8 cellular contexts compared by ENCODE assay signal in genomic region chr10:80536361-80536835, GRCh38. TPM values are rescaled to one million over a fixed set of nuclear protein-coding genes. Genes with fewer than 3 reads are reported as not detected.
DNase-seq lines count a peak whose midpoint lies in the region; ATAC-seq and TF ChIP-seq lines count a peak whose summit lies in the region.

No MANE protein-coding gene starts in this region.

- ATAC-seq in heart right ventricle (peak in 3 of 8 donors; percentile 4 to 41 (median 14)), Right ventricle myocardium superior (ENCODE audit: poor library complexity) (no peak), GM21576 (IDR thresholded peaks at IDR 0.05; ENCODE audit: unreplicated experiment) (no peak)

- WGBS in heart right ventricle, 2 donors, result 81 to 85% methylated on average over 16 to 17 of the region's 17 CpGs
- WGBS in mesodermal cell (ENCODE audit: insufficient coverage in 2 of 2), 2 experiments, result 83 to 92% methylated on average over 10 to 12 of the region's 17 CpGs

- peaks cover 8% of the 10 kb centered on the region for H3K4me1 Mint-ChIP-seq in type B pancreatic cell (ENCODE audit: unreplicated experiment)

- H3K4me1 ChIP-seq in heart right ventricle, result peaks cover 0 to 39% (median 15%) of the 10 kb centered on the region in 9 donors
- H3K4me1 ChIP-seq in breast epithelium, result no peaks in the 10 kb centered on the region
- H3K4me1 ChIP-seq in mesodermal cell (ENCODE audit: control insufficient read depth, insufficient read depth, low read length, poor library complexity, severe bottlenecking), result peaks cover 13% of the 10 kb centered on the region

- H3K9me3 Mint-ChIP-seq in type B pancreatic cell, result no peaks in the 10 kb centered on the region

- H3K36me3 Mint-ChIP-seq in type B pancreatic cell, result peaks cover 3% of the 10 kb centered on the region

- H3K4me3 ChIP-seq in heart right ventricle, result peak overlapping the region; percentile 21 to 59 (median 48)
- peak overlapping the region; percentile 45 to 61 (median 56) for H3K4me3 ChIP-seq in breast epithelium
- no peak overlapping the region for H3K4me3 ChIP-seq in mesodermal cell (ENCODE audit: extremely low read depth, insufficient read depth, low read length, poor library complexity, severe bottlenecking)

- H3K4me3 Mint-ChIP-seq in type B pancreatic cell, result peak overlapping the region; percentile 81

- H3K36me3 ChIP-seq in heart right ventricle, result no peaks in the 10 kb centered on the region
- no peaks in the 10 kb centered on the region for H3K36me3 ChIP-seq in breast epithelium
- no peaks in the 10 kb centered on the region for H3K36me3 ChIP-seq in mesodermal cell (ENCODE audit: control insufficient read depth, insufficient read depth, low read length)

- H3K27me3 ChIP-seq in heart right ventricle, result no peaks in the 10 kb centered on the region
- no peaks in the 10 kb centered on the region for H3K27me3 ChIP-seq in breast epithelium

- H3K27ac ChIP-seq in heart right ventricle, result peak overlapping the region in 8 of 10 donors; percentile 58 to 90 (median 71)
- H3K27ac ChIP-seq in breast epithelium, result peak overlapping the region; percentile 73 to 79
- H3K27ac ChIP-seq in mesodermal cell (ENCODE audit: low read depth, low read length, severe bottlenecking), result peak overlapping the region; percentile 16

- TF ChIP-seq POLR2A in breast epithelium (IDR thresholded peaks at IDR 0.05), result no peak

- TF ChIP-seq CTCF in heart right ventricle (IDR thresholded peaks at IDR 0.05) (no peak), breast epithelium (IDR thresholded peaks at IDR 0.05) (no peak), type B pancreatic cell (conservative IDR thresholded peaks at IDR 0.05) (no peak)

- H3K9me3 ChIP-seq in heart right ventricle, result no peaks in the 10 kb centered on the region
- no peaks in the 10 kb centered on the region for H3K9me3 ChIP-seq in breast epithelium
- no peaks in the 10 kb centered on the region for H3K9me3 ChIP-seq in mesodermal cell (ENCODE audit: control insufficient read depth, low read length)

- H3K27me3 Mint-ChIP-seq in type B pancreatic cell, result peaks cover 3% of the 10 kb centered on the region

- intact Hi-C loops in heart right ventricle (cut with DNase I) (loop anchor here in 1 of 10 donors (5.0 kb wide), 1 partner anchor 46 kb away; no protein-coding TSS in a partner anchor), Right ventricle myocardium superior (cut with DNase I) (no loop called here), breast epithelium (cut with DNase I; ENCODE audit: low total_unique reads) (no loop called here)

- no peak overlapping the region for H3K27ac Mint-ChIP-seq in type B pancreatic cell

- no peak for DNase-seq in heart right ventricle
- no peak for DNase-seq in Right ventricle myocardium superior
- DNase-seq in breast epithelium (ENCODE audit: low spot score in 2 of 2), result peak in 1 of 2 donors; percentile 41
- DNase-seq in type B pancreatic cell (ENCODE audit: extremely low spot score, unreplicated experiment), result peak; percentile 57
- DNase-seq in RPMI8226, result no peak
- no peak for DNase-seq in NOMO-1 treated with dmso at 0.1 percent for 144 hours (lab: John Stamatoyannopoulos, UW; ENCODE audit: unreplicated experiment)

RNA-seq across cellular contexts. Expression of gene SH2D4B, which starts 1.3 kb away (rescaled TPM):
- total RNA-seq in heart right ventricle (not detected), Right ventricle myocardium superior (not detected), breast epithelium (under 1 TPM in 2 of 3 donors, not detected in 1; 0.15 to 0.16 TPM), type B pancreatic cell (ENCODE audit: low replicate concordance) (0.07 and 0.10 TPM in 2 replicates)
- polyA plus RNA-seq in heart right ventricle, result not detected
- 0.26 TPM for polyA plus RNA-seq in mesodermal cell (2013, experiment 1 of 2)
- polyA plus RNA-seq in mesodermal cell (2013, experiment 2 of 2), result 0.35 TPM

Comparison
In these comparisons a context has a peak if more than half of its experiments do, and no peak if none do; other contexts are left out.
1. H3K27ac ChIP-seq: peak in every context shown above with its lines; median percentile 76 in breast epithelium; 71 in heart right ventricle; 16 in mesodermal cell.